In the genomic region with DNA sequence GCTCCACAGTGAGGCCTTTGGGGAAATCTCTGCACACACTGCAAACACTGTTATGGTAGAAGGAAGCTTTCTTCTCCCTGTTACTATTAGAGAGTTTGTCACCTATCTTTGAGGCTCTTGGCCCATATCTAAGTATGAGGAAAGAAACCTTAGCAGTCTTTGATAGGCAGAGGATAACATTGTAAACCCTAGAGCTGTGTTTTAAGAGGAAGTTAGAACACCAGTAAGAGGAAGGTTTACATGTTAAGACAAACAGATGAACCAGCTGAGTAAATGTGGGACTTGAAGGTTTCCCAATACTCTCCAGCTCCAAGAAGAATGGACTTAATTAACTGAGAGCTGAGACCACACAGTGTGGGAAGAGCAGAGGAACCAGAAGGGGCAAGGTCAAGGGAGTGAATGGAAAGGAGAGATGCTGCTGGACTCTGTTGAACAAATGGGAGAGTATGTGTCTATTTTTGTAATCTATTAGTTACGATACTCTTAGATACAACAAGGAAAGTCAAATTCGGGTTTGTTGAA, we compare ENCODE assay signal across 18 cellular contexts.
"Had no signal": no experiment of that assay in that cellular context is flagged by ENCODE, and none has a peak within 500 bp of the region (broad histone marks: within the 10 kb centered on the region; RNA-seq: fewer than 3 reads in every experiment).

No MANE protein-coding gene starts in this region.

- H3K27me3 ChIP-seq: esophagus squamous epithelium, sigmoid colon, stomach, suprapubic skin, thyroid gland, uterus had no signal

- ATAC-seq: effector memory CD8-positive, alpha-beta T cell; left cardiac atrium; left ventricle myocardium superior; naive thymus-derived CD4-positive, alpha-beta T cell had no signal

- H3K36me3 ChIP-seq: esophagus squamous epithelium, sigmoid colon, stomach, suprapubic skin, thyroid gland, uterus had no signal

- DNase-seq: effector memory CD8-positive, alpha-beta T cell; esophagus squamous epithelium; foreskin fibroblast; kidney; left cardiac atrium; left ventricle myocardium superior; naive thymus-derived CD4-positive, alpha-beta T cell; nephron progenitor cell; posterior cingulate gyrus; sigmoid colon; stimulated activated CD4-positive, alpha-beta T cell treated with anti-CD3 and anti-CD28 coated beads, Interleukin-2, amount 100 ng/mL, for 24 hours; stimulated activated CD4-positive, alpha-beta T cell treated with anti-CD3 and anti-CD28 coated beads, Interleukin-4, amount 100 ng/mL, for 4 hours; stimulated activated naive CD4-positive, alpha-beta T cell; stomach; thyroid gland; uterus had no signal

- H3K27ac ChIP-seq: esophagus squamous epithelium, sigmoid colon, skin epidermis, stomach, suprapubic skin, thyroid gland, uterus had no signal

- H3K9me3 ChIP-seq: esophagus squamous epithelium, sigmoid colon, stomach, suprapubic skin, thyroid gland, uterus had no signal

- H3K4me3 ChIP-seq: esophagus squamous epithelium, sigmoid colon, skin epidermis, stomach, suprapubic skin, thyroid gland, uterus had no signal

- H3K4me1 ChIP-seq: esophagus squamous epithelium, sigmoid colon, stomach, suprapubic skin, thyroid gland, uterus had no signal
